36 cellular contexts compared by ENCODE assay signal in genomic region chr11:112841719-112842118, GRCh38.
"Had no signal": no experiment of that assay in that cellular context is flagged by ENCODE, and none has a peak within 500 bp of the region (broad histone marks: within the 10 kb centered on the region; RNA-seq: fewer than 3 reads in every experiment).

No MANE protein-coding gene starts in this region.

- H3K36me3 ChIP-seq: MG63 had no signal

- H3K27ac ChIP-seq: VCaP had no signal

- ATAC-seq: activated naive CD8-positive, alpha-beta T cell treated with anti-CD3 and anti-CD28 coated beads, Interleukin-2, amount 50 U/mL, for 24 hours; Panc1; Right ventricle myocardium inferior; SK-N-SH treated with all-trans-retinoic acid at 6 μM for 48 hours; T-cell; T-helper 17 cell had no signal

- H3K4me3 ChIP-seq: MG63 had no signal

- H3K27ac Mint-ChIP-seq: activated B cell treated with CpG ODN at 0.5 μM for 24 hours; activated CD4-positive, alpha-beta memory T cell treated with anti-CD3 and anti-CD28 coated beads for 36 hours; activated naive CD4-positive, alpha-beta T cell treated with anti-CD3 and anti-CD28 coated beads, Interleukin-2, amount 10 ng/mL, durations not matched to agents 7 days and 5 days; activated naive CD8-positive, alpha-beta T cell; activated naive CD8-positive, alpha-beta T cell treated with anti-CD3 and anti-CD28 coated beads, Interleukin-2, amount 50 U/mL, for 24 hours; brain; T-cell; T-helper 17 cell had no signal

- H3K27me3 ChIP-seq: MG63 had no signal

- H3K9me3 Mint-ChIP-seq: activated B cell treated with CpG ODN at 0.5 μM for 24 hours; activated CD4-positive, alpha-beta memory T cell treated with anti-CD3 and anti-CD28 coated beads for 36 hours; activated naive CD4-positive, alpha-beta T cell treated with anti-CD3 and anti-CD28 coated beads, Interleukin-2, amount 10 ng/mL, durations not matched to agents 7 days and 5 days; T-cell had no signal

- DNase-seq: activated B cell treated with CpG ODN at 0.5 μM for 24 hours; activated CD4-positive, alpha-beta memory T cell treated with anti-CD3 and anti-CD28 coated beads for 36 hours; activated CD4-positive, alpha-beta T cell treated with anti-CD3 and anti-CD28 coated beads for 4 hours; activated CD4-positive, alpha-beta T cell treated with anti-CD3 and anti-CD28 coated beads, Interleukin-2, amount 50 U/mL, for 1 hour; activated CD4-positive, CD25-positive, alpha-beta regulatory T cell treated with anti-CD3 and anti-CD28 coated beads, Interleukin-2, amount 50 U/mL, for 72 hours; activated CD8-positive, alpha-beta memory T cell treated with anti-CD3 and anti-CD28 coated beads, Interleukin-2, amount 50 U/mL, for 4 hours; activated effector memory CD4-positive, alpha-beta T cell treated with Interleukin-2 at 50 U/mL for 16 hours; activated naive CD4-positive, alpha-beta T cell treated with anti-CD3 and anti-CD28 coated beads, Interleukin-2, amount 10 ng/mL, durations not matched to agents 7 days and 5 days; activated naive CD8-positive, alpha-beta T cell treated with anti-CD3 and anti-CD28 coated beads, Interleukin-2, amount 50 U/mL, for 24 hours; activated T-cell treated with anti-CD3 and anti-CD28 coated beads for 4 hours; activated T-cell treated with anti-CD3 and anti-CD28 coated beads, Interleukin-2, amount 50 U/mL, for 48 hours; anterior cingulate cortex; caudate nucleus; Kasumi-1; KG1; MG63; NCI-H1048; NCI-H1436 treated with DMSO at 0.1 percent for 48 hours; NCI-H1694 treated with DMSO at 0.1 percent for 48 hours; NCI-H2029; NCI-H2171; NCI-H510A; NCI-H526; NCI-H748 treated with DMSO at 0.1 percent for 48 hours; OCI-M1; RPMI8226; SIG-M5; T-cell; T-helper 17 cell; T-helper 9 cell had no signal

- H3K4me1 Mint-ChIP-seq: activated B cell treated with CpG ODN at 0.5 μM for 24 hours; activated naive CD4-positive, alpha-beta T cell treated with anti-CD3 and anti-CD28 coated beads, Interleukin-2, amount 10 ng/mL, durations not matched to agents 7 days and 5 days; activated naive CD8-positive, alpha-beta T cell treated with anti-CD3 and anti-CD28 coated beads, Interleukin-2, amount 50 U/mL, for 24 hours; T-cell; T-helper 17 cell had no signal

- H3K27me3 Mint-ChIP-seq: activated B cell treated with CpG ODN at 0.5 μM for 24 hours; activated CD4-positive, alpha-beta memory T cell treated with anti-CD3 and anti-CD28 coated beads for 36 hours; activated naive CD4-positive, alpha-beta T cell treated with anti-CD3 and anti-CD28 coated beads, Interleukin-2, amount 10 ng/mL, durations not matched to agents 7 days and 5 days had no signal

- H3K9me3 ChIP-seq: MG63 had no signal

- H3K4me3 Mint-ChIP-seq: activated B cell treated with CpG ODN at 0.5 μM for 24 hours; activated CD4-positive, alpha-beta memory T cell treated with anti-CD3 and anti-CD28 coated beads for 36 hours; activated naive CD4-positive, alpha-beta T cell treated with anti-CD3 and anti-CD28 coated beads, Interleukin-2, amount 10 ng/mL, durations not matched to agents 7 days and 5 days; activated naive CD8-positive, alpha-beta T cell; activated naive CD8-positive, alpha-beta T cell treated with anti-CD3 and anti-CD28 coated beads, Interleukin-2, amount 50 U/mL, for 24 hours; brain; T-cell; T-helper 17 cell had no signal
